In the genomic region with DNA sequence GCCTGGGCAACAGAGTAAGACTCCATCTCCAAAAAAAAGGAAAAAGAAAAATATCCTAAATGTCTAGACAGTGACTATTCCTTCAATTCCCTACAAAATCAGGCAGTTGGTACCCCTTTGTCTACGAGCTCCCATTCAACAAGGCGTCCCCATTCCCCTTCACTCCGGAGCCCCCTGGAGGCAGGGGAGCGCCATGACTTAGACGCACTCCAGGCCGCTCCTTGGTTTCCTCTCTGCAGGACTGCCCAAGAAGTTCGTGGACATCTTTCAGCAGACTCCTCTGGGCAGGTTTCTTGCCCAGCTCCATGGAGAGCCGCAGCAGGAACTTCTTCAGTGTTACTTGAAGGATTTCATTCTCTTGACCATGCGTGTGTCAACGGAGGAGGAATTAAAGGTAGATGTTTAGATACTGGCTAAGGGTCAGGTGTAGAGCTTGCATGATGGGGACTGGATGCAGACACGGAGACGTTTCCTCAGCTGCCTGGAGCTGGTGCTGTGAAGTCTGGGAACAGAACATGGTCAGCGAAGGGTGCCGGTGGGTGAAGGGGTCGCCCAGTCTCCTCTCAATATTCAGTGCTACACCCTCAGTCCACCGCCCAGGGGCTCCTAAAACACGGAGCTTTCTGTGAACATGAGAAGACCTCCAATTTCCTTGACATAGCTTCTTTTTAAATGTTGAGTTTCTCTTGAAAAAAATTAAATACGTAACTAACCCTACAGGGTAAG, we compare ENCODE assay signal across 9 cellular contexts. TPM values are rescaled to one million over a fixed set of nuclear protein-coding genes. Genes with fewer than 3 reads are reported as not detected.
A peak's percentile ranks its signal among the peaks of the same experiment; 100 is the strongest.
DNase-seq lines count a peak whose midpoint lies in the region; ATAC-seq, FAIRE-seq and TF ChIP-seq lines count a peak whose summit lies in the region.
"Had no signal": no experiment of that assay in that cellular context is flagged by ENCODE, and none has a peak within 500 bp of the region (broad histone marks: within the 10 kb centered on the region; RNA-seq: fewer than 3 reads in every experiment).

No MANE protein-coding gene starts in this region.

- 90 to 92% methylated on average over 18 of the region's 18 CpGs for WGBS in GM23248 (ENCODE audit: low coverage in 1 of 2, low lambda C conversion rate in 2 of 2, missing lambda C conversion rate in 2 of 2), 2 experiments

- H3K4me1 ChIP-seq in GM23248 (ENCODE audit: insufficient read depth): no peaks in the 10 kb centered on the region

- no peak overlapping the region for H3K27ac ChIP-seq in GM23248
- H3K27ac ChIP-seq: epithelial cell of prostate had no signal

- DNase-seq in AG20443 (ENCODE audit: low spot score) (peak; percentile 42), GM23248 (peak; percentile 27), immature natural killer cell (peak in 1 of 3 donors; percentile 17), midbrain (lab: John Stamatoyannopoulos, UW) (no peak), putamen (ENCODE audit: low spot score) (no peak), GM12891 (ENCODE audit: insufficient read length, low spot score) (no peak)
- peak; percentile 29 for DNase-seq in activated T-cell treated with anti-CD3 and anti-CD28 coated beads, Interleukin-2, amount 50 U/mL, for 1 hour

- no peaks in the 10 kb centered on the region for H3K27me3 ChIP-seq in GM23248 (replicated peaks; ENCODE audit: insufficient read depth)

- no peaks in the 10 kb centered on the region for H3K9me3 Mint-ChIP-seq in immature natural killer cell

- no peak overlapping the region for H3K4me2 ChIP-seq in GM23248 (ENCODE audit: unreplicated experiment)

- peak overlapping the region in 4 of 6 donors; percentile 17 to 37 (median 28) for H3K27ac Mint-ChIP-seq in immature natural killer cell

- no peaks in the 10 kb centered on the region for H3K79me2 ChIP-seq in GM23248 (ENCODE audit: insufficient read depth)

- ATAC-seq in GM21528 (IDR thresholded peaks at IDR 0.05; ENCODE audit: low FRiP score, unreplicated experiment): no peak

- FAIRE-seq in GM12891 (lab: Jason Lieb, UNC): no peak

- H3K4me1 Mint-ChIP-seq in immature natural killer cell: no peaks in the 10 kb centered on the region

- H3K27me3 Mint-ChIP-seq in immature natural killer cell (ENCODE audit: low read depth in 3 of 3): peaks cover 3 to 28% (median 23%) of the 10 kb centered on the region in 3 donors

- H3F3A ChIP-seq in GM23248 (ENCODE audit: insufficient read depth): peaks cover 4% of the 10 kb centered on the region; the same call in 1 of the 2 replicates

- no peak overlapping the region for H3K4me3 Mint-ChIP-seq in immature natural killer cell

- H3K9me2 ChIP-seq in GM23248 (ENCODE audit: insufficient read depth): no peaks in the 10 kb centered on the region

- H3K9ac ChIP-seq in GM23248: no peak overlapping the region

- H2AFZ ChIP-seq in GM23248: no peak overlapping the region

- no peaks in the 10 kb centered on the region for H4K20me1 ChIP-seq in GM23248 (ENCODE audit: insufficient read depth)

- peaks cover 44% of the 10 kb centered on the region for H3K36me3 ChIP-seq in GM23248 (ENCODE audit: low read depth)

- peaks cover 36 to 74% (median 48%) of the 10 kb centered on the region in 3 donors for H3K36me3 Mint-ChIP-seq in immature natural killer cell

- in situ Hi-C loops in GM23248 (cut with MboI): no loop called here

- no peak overlapping the region for H3K4me3 ChIP-seq in GM23248

- TF ChIP-seq POLR2A in GM12891 (IDR thresholded peaks at IDR 0.05; ENCODE audit: low read depth, low read length): no peak

- no peaks in the 10 kb centered on the region for H3K9me3 ChIP-seq in GM23248 (ENCODE audit: low read depth)

TF ChIP-seq in GM12891, 5 proteins besides CTCF, POLR2A, EP300 and RAD21:
- TF ChIP-seq POU2F2 (IDR thresholded peaks at IDR 0.05; ENCODE audit: low read depth, low read length): no peak
- no peak for TF ChIP-seq SPI1 (IDR thresholded peaks at IDR 0.05; ENCODE audit: low read depth, low read length)
- TF ChIP-seq PAX5 (IDR thresholded peaks at IDR 0.05; ENCODE audit: insufficient read depth, low read length, severe bottlenecking): no peak
- TF ChIP-seq TAF1 (IDR thresholded peaks at IDR 0.05; ENCODE audit: low read depth, low read length): no peak
- no peak for TF ChIP-seq POLR2AphosphoS5 (IDR thresholded peaks at IDR 0.05; ENCODE audit: low read depth, low read length)

RNA-seq across cellular contexts. Expression of gene ENDOV, which starts 53.3 kb away (rescaled TPM):
- 25.1 and 50.3 TPM in 2 replicates for total RNA-seq in GM23248 (2014; rRNA removed; shearing (Covaris generic))
- polyA plus RNA-seq in GM23248 (2016; fragmentation: Nextera tagmentation; extraction: Ambion mirVana): 25.7 TPM in 2 replicates
- 10 to 100 TPM in 1 of 3 donors, 1 to 10 TPM in 2; 8.1 to 11.7 (median 8.7) TPM for polyA plus RNA-seq in immature natural killer cell
- 9.1 TPM for polyA plus RNA-seq in GM12891 (2012; ENCODE audit: low read depth, missing spikeins)

Comparison
In these comparisons a context has a peak if more than half of its experiments do, and no peak if none do; other contexts are left out.
1. DNase-seq: peak in AG20443 (single experiment), GM23248 (single experiment) and activated T-cell treated with anti-CD3 and anti-CD28 coated beads, Interleukin-2, amount 50 U/mL, for 1 hour (single experiment); none in midbrain (single experiment), putamen (single experiment) and GM12891 (single experiment).